ENCODE assay signal across 8 cellular contexts in genomic region chr16:30430428-30430970, GRCh38. TPM values are rescaled to one million over a fixed set of nuclear protein-coding genes. Genes with fewer than 3 reads are reported as not detected.
DNase-seq lines count a peak whose midpoint lies in the region; ATAC-seq, FAIRE-seq and TF ChIP-seq lines count a peak whose summit lies in the region.

No MANE protein-coding gene starts in this region.

- TF ChIP-seq RAD21 in K562 (CRISPR knock-in tag; conservative IDR thresholded peaks at IDR 0.05 in 1 of 2, IDR thresholded peaks at IDR 0.05 in 1 of 2), result no peak; a peak in 1 of 4 replicates

- peaks cover 29% of the 10 kb centered on the region for H3K36me3 ChIP-seq in K562 (ENCODE audit: control insufficient read depth, insufficient read depth, low read length)
- H3K36me3 ChIP-seq in lung (ENCODE audit: control insufficient read depth in 2 of 2, insufficient read depth in 2 of 2, low read length in 2 of 2), result peaks cover 0 to 5% of the 10 kb centered on the region in 2 donors
- no peaks in the 10 kb centered on the region for H3K36me3 ChIP-seq in vagina

- TSS peak; percentile 84 for BruUV-seq in K562 (replicated peaks; lab: Mats Ljungman, UMichigan)

- H3K27ac ChIP-seq in K562 (ENCODE audit: extremely low read depth, low read depth, low read length), result peak overlapping the region; percentile 56
- peak overlapping the region; percentile 22 to 83 for H3K27ac ChIP-seq in lung (ENCODE audit: low read depth in 1 of 2, low read length in 1 of 2)
- peak overlapping the region; percentile 31 for H3K27ac ChIP-seq in vagina

- no peaks in the 10 kb centered on the region for H3K9me3 ChIP-seq in K562 (replicated peaks; ENCODE audit: control insufficient read depth, insufficient read depth, low read depth, low read length)
- no peaks in the 10 kb centered on the region for H3K9me3 ChIP-seq in lung (ENCODE audit: control insufficient read depth in 2 of 2, insufficient read depth in 1 of 2, low read length in 1 of 2)
- no peaks in the 10 kb centered on the region for H3K9me3 ChIP-seq in vagina

- no peak for TF ChIP-seq POLR2A in K562 (conservative IDR thresholded peaks at IDR 0.05)
- TF ChIP-seq POLR2A in vagina (IDR thresholded peaks at IDR 0.05), result no peak

- FAIRE-seq in K562 (lab: Jason Lieb, UNC), result peak; percentile 56

- H3K27me3 ChIP-seq in K562 (ENCODE audit: control insufficient read depth in 2 of 2, insufficient read depth in 2 of 2, low read length in 2 of 2) (no peaks in the 10 kb centered on the region), lung (ENCODE audit: control insufficient read depth, insufficient read depth) (no peaks in the 10 kb centered on the region), vagina (no peaks in the 10 kb centered on the region)

- in situ Hi-C loops in K562 (cut with MboI), result loop anchor here (10.0 kb wide), 1 partner anchor 194 kb away; no protein-coding TSS in a partner anchor

- 34% methylated on average over 16 of the region's 19 CpGs for WGBS in K562 (ENCODE audit: insufficient coverage, low coverage, missing lambda C conversion rate)
- WGBS in lung, 2 donors, result 59 to 60% methylated on average over 19 of the region's 19 CpGs

- H3K79me2 ChIP-seq in K562 (ENCODE audit: control insufficient read depth, insufficient read depth, low read length), result peaks cover 40% of the 10 kb centered on the region

- peak overlapping the region; percentile 74 for H3K4me2 ChIP-seq in K562 (ENCODE audit: insufficient read depth, low read length)

- DNase-seq in K562 (ENCODE audit: extremely low read depth in 1 of 4, low spot score in 3 of 4) (peak in 3 of 4 experiments; percentile 53 to 69 (median 58)), lung (ENCODE audit: low spot score) (no peak), vagina (ENCODE audit: extremely low spot score in 2 of 2) (no peak), GM20000 (ENCODE audit: low spot score) (no peak), NCI-H2171 (lab: John Stamatoyannopoulos, UW) (no peak), AG08395 (ENCODE audit: low spot score) (no peak)

- intact Hi-C loops in K562 (cut with micrococcal nuclease) (loop anchor here (1.0 kb wide), 3 partner anchors 15 to 228 kb away; partner anchors contain the start of genes FBRS and SEPHS2), vagina (cut with DNase I) (no loop called here)

- no peaks in the 10 kb centered on the region for H4K20me1 ChIP-seq in K562 (replicated peaks; ENCODE audit: control insufficient read depth, insufficient read depth, low read length)

- TF ChIP-seq CTCF in K562 (IDR thresholded peaks at IDR 0.05 in 2 of 3, conservative IDR thresholded peaks at IDR 0.05 in 1 of 3; ENCODE audit: insufficient read depth in 2 of 3, low read depth in 1 of 3, low read length in 3 of 3) (peak in 1 of 3 experiments; percentile 48; a peak in 2 of 6 replicates), lung (IDR thresholded peaks at IDR 0.05; ENCODE audit: control extremely low read depth, extremely low read depth) (no peak), vagina (IDR thresholded peaks at IDR 0.05) (peak in 1 of 3 experiments; percentile 13), GM20000 (IDR thresholded peaks at IDR 0.05; ENCODE audit: extremely low read depth, missing control alignments) (no peak)

- peak overlapping the region; percentile 95 for H2AFZ ChIP-seq in K562 (ENCODE audit: low read depth, low read length)

- no peaks in the 10 kb centered on the region for H3K9me1 ChIP-seq in K562 (ENCODE audit: control insufficient read depth, insufficient read depth, low read length)

- H3K4me3 ChIP-seq in K562 (peak overlapping the region; percentile 75), lung (no peak overlapping the region), vagina (peak overlapping the region; percentile 62 to 79)

- peak overlapping the region; percentile 74 to 81 for H3K9ac ChIP-seq in K562 (ENCODE audit: insufficient read depth in 1 of 2, low read depth in 2 of 2, low read length in 2 of 2)

- no peak for TF ChIP-seq EP300 in K562 (IDR thresholded peaks at IDR 0.05; ENCODE audit: low read length)

- H3K4me1 ChIP-seq in K562 (replicated peaks in 1 of 2; ENCODE audit: control insufficient read depth in 2 of 2, insufficient read depth in 2 of 2, low read length in 2 of 2), result peaks cover 15 to 36% of the 10 kb centered on the region in 2 experiments
- peaks cover 0 to 7% of the 10 kb centered on the region in 2 donors for H3K4me1 ChIP-seq in lung (ENCODE audit: control insufficient read depth in 2 of 2, insufficient read depth in 2 of 2, low read length in 2 of 2)
- peaks cover 21% of the 10 kb centered on the region for H3K4me1 ChIP-seq in vagina

- POLR2A ChIA-PET in K562 (lab: Yijun Ruan, JAX), result interaction anchor here (0.9 to 1.9 kb wide), 12 partner anchors 9 to 228 kb away, joined by 3 to 16 read pairs (median 4); partner anchors contain the start of genes FBRS, PRR14, SEPHS2 and ZNF764

- CTCF ChIA-PET in K562 (lab: Yijun Ruan, JAX; ENCODE audit: low intra/inter-chr PET ratio), result interaction anchor here (0.5 to 3.3 kb wide), 3 partner anchors 199 to 228 kb away, joined by 3 to 23 read pairs (median 10); partner anchors contain the start of gene FBRS

- ATAC-seq in GM18909 (IDR thresholded peaks at IDR 0.05; ENCODE audit: poor library complexity, unreplicated experiment), result peak; percentile 10
- peak; percentile 1 for ATAC-seq in HG03342 (IDR thresholded peaks at IDR 0.05; ENCODE audit: unreplicated experiment)
- peak; percentile 75 for ATAC-seq in K562
- ATAC-seq in lung (ENCODE audit: insufficient read depth, low FRiP score), result no peak

RNA-seq across cellular contexts. Expression of gene DCTPP1, which starts 0.7 kb away (rescaled TPM):
- total RNA-seq in K562 (2011; cell fraction: chromatin; rRNA removed; ENCODE audit: low replicate concordance), result 20.4 and 39.9 TPM in 2 replicates
- 29.6 and 33.7 TPM in 2 replicates for total RNA-seq in K562 (2011; cell fraction: nucleolus; rRNA removed)
- total RNA-seq in K562 (2011; cell fraction: nucleoplasm; rRNA removed), result 26.7 and 33.2 TPM in 2 replicates
- total RNA-seq in K562 (2014; rRNA removed), result 74.2 and 79.0 TPM in 2 replicates
- total RNA-seq in K562 (2014; rRNA removed; fragmentation: Illumina TruSeq; extraction: Trizol), result 61.2 and 61.3 TPM in 2 replicates
- 67.4 and 75.0 TPM in 2 replicates for total RNA-seq in K562 (2015; rRNA removed; fragmentation: Illumina TruSeq; extraction: Trizol)
- 124 and 129 TPM in 2 replicates for total RNA-seq in K562 (2021)
- polyA plus RNA-seq in K562 (2011; rRNA removed), result 107 and 120 TPM in 2 replicates
- 109 and 151 TPM in 2 replicates for polyA plus RNA-seq in K562 (2011; cell fraction: cytosol; rRNA removed)
- 34.2 and 44.6 TPM in 2 replicates for polyA plus RNA-seq in K562 (2011; cell fraction: nucleus; rRNA removed)
- 56.3 and 118 TPM in 2 replicates for polyA plus RNA-seq in K562 (2012)
- 108 and 130 TPM in 2 replicates for polyA plus RNA-seq in K562 (2014; fragmentation: Illumina TruSeq; extraction: Trizol)
- 10 to 100 TPM; 45.0 to 80.6 TPM for polyA plus RNA-seq in K562 (2014; fragmentation: Nextera tagmentation; extraction: Ambion mirVana)
- 132 and 138 TPM in 2 replicates for polyA plus RNA-seq in K562 (2014; rRNA removed)
- 31.3 and 36.6 TPM in 2 replicates for polyA minus RNA-seq in K562 (2011; rRNA and poly(A)+ RNA removed)
- 29.3 and 42.9 TPM in 2 replicates for polyA minus RNA-seq in K562 (2011; cell fraction: cytosol; rRNA and poly(A)+ RNA removed)
- 10.1 and 14.4 TPM in 2 replicates for polyA minus RNA-seq in K562 (2011; cell fraction: nucleus; rRNA and poly(A)+ RNA removed)
- total RNA-seq in lung, result 10 to 100 TPM; 13.2 to 33.8 TPM
- polyA plus RNA-seq in lung, result 10 to 100 TPM; 20.3 to 50.9 TPM
- total RNA-seq in vagina, result 14.5 TPM

RNA-seq across cellular contexts. Expression of gene SEPHS2, which starts 15.2 kb away (rescaled TPM):
- total RNA-seq in K562 (2011; cell fraction: chromatin; rRNA removed; ENCODE audit: low replicate concordance), result 44.2 and 55.5 TPM in 2 replicates
- total RNA-seq in K562 (2011; cell fraction: nucleolus; rRNA removed), result 47.6 and 48.7 TPM in 2 replicates
- total RNA-seq in K562 (2011; cell fraction: nucleoplasm; rRNA removed), result 34.2 and 44.9 TPM in 2 replicates
- total RNA-seq in K562 (2014; rRNA removed), result 31.6 and 42.6 TPM in 2 replicates
- 41.2 and 43.8 TPM in 2 replicates for total RNA-seq in K562 (2014; rRNA removed; fragmentation: Illumina TruSeq; extraction: Trizol)
- 38.2 and 43.4 TPM in 2 replicates for total RNA-seq in K562 (2015; rRNA removed; fragmentation: Illumina TruSeq; extraction: Trizol)
- total RNA-seq in K562 (2021), result 84.0 and 87.3 TPM in 2 replicates
- polyA plus RNA-seq in K562 (2011; rRNA removed), result 73.4 and 90.6 TPM in 2 replicates
- polyA plus RNA-seq in K562 (2011; cell fraction: cytosol; rRNA removed), result 53.6 and 54.6 TPM in 2 replicates
- 36.6 and 52.6 TPM in 2 replicates for polyA plus RNA-seq in K562 (2011; cell fraction: nucleus; rRNA removed)
- polyA plus RNA-seq in K562 (2012), result 67.3 and 95.0 TPM in 2 replicates
- 62.3 and 74.6 TPM in 2 replicates for polyA plus RNA-seq in K562 (2014; fragmentation: Illumina TruSeq; extraction: Trizol)
- 10 to 100 TPM; 20.9 to 21.3 TPM for polyA plus RNA-seq in K562 (2014; fragmentation: Nextera tagmentation; extraction: Ambion mirVana)
- polyA plus RNA-seq in K562 (2014; rRNA removed), result 80.0 and 80.2 TPM in 2 replicates
- 79.5 and 83.2 TPM in 2 replicates for polyA minus RNA-seq in K562 (2011; rRNA and poly(A)+ RNA removed)
- 27.5 and 33.1 TPM in 2 replicates for polyA minus RNA-seq in K562 (2011; cell fraction: cytosol; rRNA and poly(A)+ RNA removed)
- 17.8 and 39.5 TPM in 2 replicates for polyA minus RNA-seq in K562 (2011; cell fraction: nucleus; rRNA and poly(A)+ RNA removed)
- total RNA-seq in lung, result 10 to 100 TPM; 17.1 to 54.5 TPM
- 10 to 100 TPM; 37.5 to 68.6 TPM for polyA plus RNA-seq in lung
- total RNA-seq in vagina, result 28.0 TPM

RNA-seq across cellular contexts. Expression of gene ZNF771, which starts 23.1 kb away (rescaled TPM):
- total RNA-seq in K562 (2011; cell fraction: chromatin; rRNA removed; ENCODE audit: low replicate concordance), result 11.2 and 27.3 TPM in 2 replicates
- 18.3 and 18.7 TPM in 2 replicates for total RNA-seq in K562 (2011; cell fraction: nucleolus; rRNA removed)
- total RNA-seq in K562 (2011; cell fraction: nucleoplasm; rRNA removed), result 23.9 and 39.2 TPM in 2 replicates
- total RNA-seq in K562 (2014; rRNA removed) (11.2 and 12.2 TPM in 2 replicates), K562 (2014; rRNA removed; fragmentation: Illumina TruSeq; extraction: Trizol) (3.2 and 3.6 TPM in 2 replicates), K562 (2015; rRNA removed; fragmentation: Illumina TruSeq; extraction: Trizol) (3.8 and 4.4 TPM in 2 replicates), K562 (2021) (11.6 and 11.9 TPM in 2 replicates), lung (1 to 10 TPM; 3.0 to 7.2 TPM), vagina (42.7 TPM)
- polyA plus RNA-seq in K562 (2011; rRNA removed) (4.3 and 5.1 TPM in 2 replicates), K562 (2014; fragmentation: Illumina TruSeq; extraction: Trizol) (2.9 and 3.2 TPM in 2 replicates), K562 (2014; fragmentation: Nextera tagmentation; extraction: Ambion mirVana) (1 to 10 TPM; 1.5 to 1.7 TPM), K562 (2014; rRNA removed) (8.3 and 12.6 TPM in 2 replicates), lung (1 to 10 TPM; 3.3 to 5.4 TPM)
- 7.5 and 37.3 TPM in 2 replicates for polyA plus RNA-seq in K562 (2011; cell fraction: cytosol; rRNA removed)
- 5.7 and 14.8 TPM in 2 replicates for polyA plus RNA-seq in K562 (2011; cell fraction: nucleus; rRNA removed)
- 6.0 and 7.0 TPM in 2 replicates for polyA plus RNA-seq in K562 (2012)
- 3.7 and 5.0 TPM in 2 replicates for polyA minus RNA-seq in K562 (2011; rRNA and poly(A)+ RNA removed)
- polyA minus RNA-seq in K562 (2011; cell fraction: cytosol; rRNA and poly(A)+ RNA removed), result 2.2 and 4.0 TPM in 2 replicates
- 3.8 and 4.2 TPM in 2 replicates for polyA minus RNA-seq in K562 (2011; cell fraction: nucleus; rRNA and poly(A)+ RNA removed)

RNA-seq across cellular contexts. Expression of gene ZNF48, which starts 35.3 kb away (rescaled TPM):
- 9.7 and 12.9 TPM in 2 replicates for total RNA-seq in K562 (2011; cell fraction: chromatin; rRNA removed; ENCODE audit: low replicate concordance)
- 10.7 and 14.3 TPM in 2 replicates for total RNA-seq in K562 (2011; cell fraction: nucleolus; rRNA removed)
- 6.7 and 7.0 TPM in 2 replicates for total RNA-seq in K562 (2011; cell fraction: nucleoplasm; rRNA removed)
- total RNA-seq in K562 (2014; rRNA removed) (8.6 and 10.8 TPM in 2 replicates), K562 (2014; rRNA removed; fragmentation: Illumina TruSeq; extraction: Trizol) (3.3 and 3.4 TPM in 2 replicates), K562 (2015; rRNA removed; fragmentation: Illumina TruSeq; extraction: Trizol) (7.4 and 7.7 TPM in 2 replicates), K562 (2021) (9.0 and 11.6 TPM in 2 replicates), lung (1 to 10 TPM; 5.3 to 8.0 TPM), vagina (3.4 TPM)
- polyA plus RNA-seq in K562 (2011; rRNA removed) (3.6 and 4.7 TPM in 2 replicates), K562 (2014; fragmentation: Illumina TruSeq; extraction: Trizol) (4.6 and 8.2 TPM in 2 replicates), K562 (2014; fragmentation: Nextera tagmentation; extraction: Ambion mirVana) (under 1 TPM; 0.38 to 0.46 TPM), K562 (2014; rRNA removed) (5.8 and 6.0 TPM in 2 replicates), lung (1 to 10 TPM; 4.2 to 4.7 TPM)
- polyA plus RNA-seq in K562 (2011; cell fraction: cytosol; rRNA removed), result 3.9 and 10.6 TPM in 2 replicates
- polyA plus RNA-seq in K562 (2011; cell fraction: nucleus; rRNA removed), result 4.6 and 11.2 TPM in 2 replicates
- 6.1 and 7.6 TPM in 2 replicates for polyA plus RNA-seq in K562 (2012)
- 2.8 and 4.5 TPM in 2 replicates for polyA minus RNA-seq in K562 (2011; rRNA and poly(A)+ RNA removed)
- 3.7 and 5.3 TPM in 2 replicates for polyA minus RNA-seq in K562 (2011; cell fraction: cytosol; rRNA and poly(A)+ RNA removed)
- polyA minus RNA-seq in K562 (2011; cell fraction: nucleus; rRNA and poly(A)+ RNA removed), result 5.9 and 6.3 TPM in 2 replicates

RNA-seq across cellular contexts. Expression of gene ITGAL, which starts 42.0 kb away (rescaled TPM):
- 0.23 TPM in 1 of 2 replicates, not detected in the other for total RNA-seq in K562 (2011; cell fraction: chromatin; rRNA removed; ENCODE audit: low replicate concordance)
- total RNA-seq in K562 (2011; cell fraction: nucleolus; rRNA removed), result 0.13 and 0.50 TPM in 2 replicates
- not detected in 2 replicates for total RNA-seq in K562 (2011; cell fraction: nucleoplasm; rRNA removed)
- 0.61 TPM in 1 of 2 replicates, not detected in the other for total RNA-seq in K562 (2014; rRNA removed)
- not detected in 2 replicates for total RNA-seq in K562 (2014; rRNA removed; fragmentation: Illumina TruSeq; extraction: Trizol)
- not detected in 2 replicates for total RNA-seq in K562 (2015; rRNA removed; fragmentation: Illumina TruSeq; extraction: Trizol)
- 0.53 and 0.92 TPM in 2 replicates for total RNA-seq in K562 (2021)
- polyA plus RNA-seq in K562 (2011; rRNA removed), result 0.01 and 0.12 TPM in 2 replicates
- polyA plus RNA-seq in K562 (2011; cell fraction: cytosol; rRNA removed), result 0.13 and 0.15 TPM in 2 replicates
- polyA plus RNA-seq in K562 (2011; cell fraction: nucleus; rRNA removed), result 0.08 and 0.09 TPM in 2 replicates
- polyA plus RNA-seq in K562 (2012), result 0.14 and 0.22 TPM in 2 replicates
- 0.12 TPM in 1 of 2 replicates, not detected in the other for polyA plus RNA-seq in K562 (2014; fragmentation: Illumina TruSeq; extraction: Trizol)
- polyA plus RNA-seq in K562 (2014; fragmentation: Nextera tagmentation; extraction: Ambion mirVana), result not detected
- polyA plus RNA-seq in K562 (2014; rRNA removed), result not detected in 2 replicates
- 0.21 TPM in 1 of 2 replicates, not detected in the other for polyA minus RNA-seq in K562 (2011; rRNA and poly(A)+ RNA removed)
- polyA minus RNA-seq in K562 (2011; cell fraction: cytosol; rRNA and poly(A)+ RNA removed), result not detected in 2 replicates
- polyA minus RNA-seq in K562 (2011; cell fraction: nucleus; rRNA and poly(A)+ RNA removed), result not detected in 2 replicates
- total RNA-seq in lung, result 10 to 100 TPM; 14.4 to 48.1 TPM
- polyA plus RNA-seq in lung, result 10 to 100 TPM; 15.2 to 32.8 TPM
- total RNA-seq in vagina, result 5.4 TPM

Comparison
In these comparisons a context has a peak if more than half of its experiments do, and no peak if none do; other contexts are left out.
1. DNase-seq: peak in K562 (3 of 4); none in lung (single experiment), vagina (0 of 2), GM20000 (single experiment), NCI-H2171 (single experiment) and AG08395 (single experiment).
2. Peak in every context shown above with its lines, with median percentiles within 50 percentile points of each other: H3K27ac ChIP-seq.